In genomic region chr15:92361321-92362090, GRCh38 we compare ENCODE assay signal across 19 cellular contexts. TPM values are rescaled to one million over a fixed set of nuclear protein-coding genes. Genes with fewer than 3 reads are reported as not detected.
DNase-seq lines count a peak whose midpoint lies in the region; ATAC-seq and TF ChIP-seq lines count a peak whose summit lies in the region.
"Had no signal": no experiment of that assay in that cellular context is flagged by ENCODE, and none has a peak within 500 bp of the region (broad histone marks: within the 10 kb centered on the region; RNA-seq: fewer than 3 reads in every experiment).

No MANE protein-coding gene starts in this region.

- no peak overlapping the region for H2BK5ac ChIP-seq in mesendoderm (ENCODE audit: low read length)

- H3K9ac ChIP-seq in mesendoderm (ENCODE audit: low read length), result no peak overlapping the region
- H3K9ac ChIP-seq: GM23248 had no signal

- no peaks in the 10 kb centered on the region for H3K79me1 ChIP-seq in mesendoderm (ENCODE audit: low read length)

- no peak overlapping the region for H3K27ac ChIP-seq in mesendoderm (ENCODE audit: low read depth, low read length)
- H3K27ac ChIP-seq: 22Rv1, GM23248 had no signal

- no peak overlapping the region for H3K56ac ChIP-seq in mesendoderm (ENCODE audit: low read length)

- ATAC-seq in GM19397 (IDR thresholded peaks at IDR 0.05; ENCODE audit: unreplicated experiment), result no peak
- ATAC-seq: GM12878, HCT116 had no signal

- TF ChIP-seq CTCF in BE2C (IDR thresholded peaks at IDR 0.05; ENCODE audit: low read depth, low read length) (no peak), GM10266 (IDR thresholded peaks at IDR 0.05; ENCODE audit: control insufficient read depth, insufficient read depth, low read depth, missing control alignments) (no peak)

- H3K9me3 ChIP-seq in BE2C, result no peaks in the 10 kb centered on the region

- no peak overlapping the region for H3K4me2 ChIP-seq in mesendoderm (ENCODE audit: low read length)

- no peaks in the 10 kb centered on the region for H3K79me2 ChIP-seq in mesendoderm (ENCODE audit: control insufficient read depth, insufficient read depth, low read length)

- peak overlapping the region; percentile 27; the same call in 1 of the 2 replicates for H3K4me3 ChIP-seq in BE2C (ENCODE audit: low read depth, low read length)
- no peak overlapping the region for H3K4me3 ChIP-seq in mesendoderm (ENCODE audit: low read length)
- H3K4me3 ChIP-seq: GM12878, GM23248 had no signal

- H3K27me3 ChIP-seq in BE2C (no peaks in the 10 kb centered on the region; the same call in 1 of the 2 replicates), mesendoderm (ENCODE audit: insufficient read depth, low read length, poor library complexity) (no peaks in the 10 kb centered on the region)

- H3K23ac ChIP-seq in mesendoderm (ENCODE audit: low read length), result no peak overlapping the region

- no CpG with 5 or more reads among the region's 11 CpGs for whole genome bisulfite sequencing in mesendoderm (ENCODE audit: extremely low coverage, insufficient coverage, low lambda C conversion rate)

- no peak overlapping the region for H2BK15ac ChIP-seq in mesendoderm (replicated peaks; ENCODE audit: low read depth)

- no peak overlapping the region for H3K18ac ChIP-seq in mesendoderm (ENCODE audit: low read length)

- H3K4me1 ChIP-seq in BE2C (peaks cover 23% of the 10 kb centered on the region), mesendoderm (ENCODE audit: control insufficient read depth, low read depth, low read length) (peaks cover 8% of the 10 kb centered on the region)

- H2AK5ac ChIP-seq in mesendoderm (ENCODE audit: low read length), result no peak overlapping the region

- H2BK120ac ChIP-seq in mesendoderm (ENCODE audit: low read depth, low read length), result no peak overlapping the region

- DNase-seq in BE2C (peak; percentile 25), SK-N-DZ (ENCODE audit: low spot score) (peak; percentile 90), mesendoderm (peak; percentile 66), GM10266 (ENCODE audit: extremely low spot score) (no peak)
- DNase-seq in stimulated activated CD4-positive, alpha-beta T cell treated with anti-CD3 and anti-CD28 coated beads, Interleukin-4, amount 100 ng/mL, for 1 hour, result no peak
- DNase-seq: AML-193; C1 segment of cervical spinal cord; Calu3; CD4-positive, alpha-beta memory T cell; COR-L47; DMS53; DMS79 treated with DMSO at 0.1 percent for 48 hours; GM23248; H9 had no signal

- no peak overlapping the region for H3K4ac ChIP-seq in mesendoderm (ENCODE audit: low read depth, low read length)

- H3K36me3 ChIP-seq in BE2C (no peaks in the 10 kb centered on the region), mesendoderm (ENCODE audit: control insufficient read depth, insufficient read depth, low read length) (no peaks in the 10 kb centered on the region)

- no peak overlapping the region for H4K5ac ChIP-seq in mesendoderm (ENCODE audit: low read length)

- no peak overlapping the region for H4K8ac ChIP-seq in mesendoderm (ENCODE audit: low read depth, low read length)

RNA-seq across cellular contexts. Expression of gene ST8SIA2, which starts 32.2 kb away (rescaled TPM):
- polyA plus RNA-seq in BE2C (2012; ENCODE audit: insufficient read depth, insufficient read length, low read depth), result 9.6 TPM
- polyA plus RNA-seq in SK-N-DZ (2014; cell fraction: cytosol; rRNA removed), result 33.5 and 54.4 TPM in 2 replicates
- polyA plus RNA-seq in SK-N-DZ (2014; cell fraction: nucleus; rRNA removed), result 26.7 and 46.1 TPM in 2 replicates
- 4.9 TPM for polyA plus RNA-seq in mesendoderm (2013, experiment 1 of 2)
- 4.6 TPM for polyA plus RNA-seq in mesendoderm (2013, experiment 2 of 2)
- polyA plus RNA-seq: BJ; CD4-positive, alpha-beta memory T cell; GM12878; GM23248 had no signal

Comparison
In these comparisons a context has a peak if more than half of its experiments do, and no peak if none do; other contexts are left out.
1. DNase-seq: peak in BE2C (single experiment), SK-N-DZ (single experiment) and mesendoderm (single experiment); none in GM10266 (single experiment) and stimulated activated CD4-positive, alpha-beta T cell treated with anti-CD3 and anti-CD28 coated beads, Interleukin-4, amount 100 ng/mL, for 1 hour (single experiment).